In the genomic region with DNA sequence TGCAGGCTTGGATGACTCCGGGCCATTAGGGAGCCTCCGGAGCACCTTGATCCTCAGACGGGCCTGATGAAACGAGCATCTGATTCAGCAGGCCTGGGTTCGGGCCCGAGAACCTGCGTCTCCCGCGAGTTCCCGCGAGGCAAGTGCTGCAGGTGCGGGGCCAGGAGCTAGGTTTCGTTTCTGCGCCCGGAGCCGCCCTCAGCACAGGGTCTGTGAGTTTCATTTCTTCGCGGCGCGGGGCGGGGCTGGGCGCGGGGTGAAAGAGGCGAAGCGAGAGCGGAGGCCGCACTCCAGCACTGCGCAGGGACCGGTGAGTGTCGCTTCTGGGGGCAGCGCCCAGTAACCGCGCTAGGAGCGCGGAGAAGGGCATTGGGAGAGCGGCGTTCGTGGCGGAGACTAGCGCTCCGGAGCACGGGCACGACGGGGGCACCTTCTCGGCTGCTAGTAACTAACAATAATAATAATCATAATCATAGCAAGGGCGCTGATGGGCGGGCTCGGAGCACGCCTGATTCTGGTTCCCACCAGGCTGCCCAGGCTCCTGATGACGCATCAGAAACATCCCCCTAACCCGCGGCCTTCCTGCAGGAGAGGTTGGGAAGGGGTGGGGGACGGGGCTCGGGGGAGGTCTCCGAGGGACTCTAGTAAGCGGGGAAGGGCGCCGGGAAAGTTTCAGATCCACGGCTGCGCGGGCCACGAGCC, we compare ENCODE assay signal across 8 cellular contexts. TPM values are rescaled to one million over a fixed set of nuclear protein-coding genes. Genes with fewer than 3 reads are reported as not detected.
DNase-seq lines count a peak whose midpoint lies in the region; ATAC-seq and TF ChIP-seq lines count a peak whose summit lies in the region.

Gene MX1 (plus strand): TSS at position 286 of the 702 bp plus-strand sequence. CDS start 5,832 bp downstream, outside the sequence.

- DNase-seq in DMS153 (lab: John Stamatoyannopoulos, UW) (peak; percentile 36), DMS153 treated with DMSO at 0.1 percent for 48 hours (lab: John Stamatoyannopoulos, UW; ENCODE audit: unreplicated experiment) (no peak), adrenal gland (peak; percentile 68 to 89 (median 72)), hepatocyte (ENCODE audit: low spot score) (peak; percentile 81), retinal pigment epithelial cell (ENCODE audit: low read depth) (no peak), aorta (peak; percentile 83 to 95)

- H3K9me2 ChIP-seq in SU-DHL-6 (replicated peaks; ENCODE audit: insufficient read depth, low read length) (no peaks in the 10 kb centered on the region), hepatocyte (replicated peaks; ENCODE audit: insufficient read depth) (no peaks in the 10 kb centered on the region)

- H3K9me3 ChIP-seq in SU-DHL-6 (ENCODE audit: insufficient read depth, low read length): no peaks in the 10 kb centered on the region
- H3K9me3 ChIP-seq in adrenal gland (replicated peaks in 1 of 3): no peaks in the 10 kb centered on the region
- no peaks in the 10 kb centered on the region for H3K9me3 ChIP-seq in hepatocyte (ENCODE audit: low read depth)
- H3K9me3 ChIP-seq in aorta (ENCODE audit: control insufficient read depth, low read length): no peaks in the 10 kb centered on the region

- no peak within 1 kb of the TSS for H2AFZ ChIP-seq in SU-DHL-6 (ENCODE audit: low read depth, low read length, severe bottlenecking)
- H2AFZ ChIP-seq in hepatocyte: peak within 1 kb of the TSS; percentile 67

- H4K20me1 ChIP-seq in SU-DHL-6 (ENCODE audit: low read depth, low read length) (no peaks in the 10 kb centered on the region), hepatocyte (ENCODE audit: insufficient read depth, poor library complexity, severe bottlenecking) (no peaks in the 10 kb centered on the region)

- H3K4me2 ChIP-seq in SU-DHL-6 (ENCODE audit: low read depth, low read length, poor library complexity, severe bottlenecking) (peak within 1 kb of the TSS; percentile 21), hepatocyte (peak within 1 kb of the TSS; percentile 94)

- H3K79me2 ChIP-seq in SU-DHL-6 (ENCODE audit: insufficient read depth, low read length) (no peaks in the 10 kb centered on the region), hepatocyte (no peaks in the 10 kb centered on the region)

- H3K4me3 ChIP-seq in SU-DHL-6 (ENCODE audit: insufficient read depth, low read length, poor library complexity, severe bottlenecking) (no peak within 1 kb of the TSS), adrenal gland (peak within 1 kb of the TSS; percentile 59 to 91 (median 79)), hepatocyte (peak within 1 kb of the TSS; percentile 6), retinal pigment epithelial cell (ENCODE audit: low read length) (peak within 1 kb of the TSS; percentile 50), aorta (ENCODE audit: low read length in 2 of 2) (peak within 1 kb of the TSS; percentile 46 to 60)

- ATAC-seq in HG03066 (IDR thresholded peaks at IDR 0.05; ENCODE audit: low read depth, unreplicated experiment): peak; percentile 65
- ATAC-seq in aorta (ENCODE audit: low FRiP score): peak; percentile 93

- no peaks in the 10 kb centered on the region for H3F3A ChIP-seq in SU-DHL-6 (ENCODE audit: insufficient read depth)

- peaks cover 6 to 9% of the 10 kb centered on the region in 2 donors for H3K4me1 ChIP-seq in adrenal gland (replicated peaks in 1 of 2)
- peaks cover 9% of the 10 kb centered on the region for H3K4me1 ChIP-seq in hepatocyte (ENCODE audit: insufficient read depth)
- no peaks in the 10 kb centered on the region for H3K4me1 ChIP-seq in aorta (ENCODE audit: control insufficient read depth in 1 of 2, insufficient read depth in 2 of 2, low read length in 2 of 2)

- peak; percentile 52 to 61 for TF ChIP-seq POLR2A in adrenal gland (IDR thresholded peaks at IDR 0.05)

- H3K9ac ChIP-seq in SU-DHL-6 (ENCODE audit: low read length): no peak within 1 kb of the TSS

- 1 to 3% (median 1%) methylated on average over 15 to 62 of the region's 62 CpGs for WGBS in adrenal gland, 4 donors
- 24% methylated on average over 54 of the region's 62 CpGs for WGBS in hepatocyte (ENCODE audit: low lambda C conversion rate, missing lambda C conversion rate)
- 2% methylated on average over 59 to 62 of the region's 62 CpGs for WGBS in aorta, 2 donors

- intact Hi-C loops in adrenal gland (cut with DNase I): no loop called here
- intact Hi-C loops in aorta (cut with DNase I): loop anchor here in 1 of 2 donors (10.0 kb wide), 1 partner anchor 301 kb away; no protein-coding TSS in a partner anchor

- no peak for TF ChIP-seq CTCF in SU-DHL-6 (IDR thresholded peaks at IDR 0.05; ENCODE audit: insufficient read depth, low read length, poor library complexity, severe bottlenecking)
- TF ChIP-seq CTCF in adrenal gland (IDR thresholded peaks at IDR 0.05): no peak
- TF ChIP-seq CTCF in hepatocyte (IDR thresholded peaks at IDR 0.05; ENCODE audit: poor library complexity): no peak
- no peak for TF ChIP-seq CTCF in retinal pigment epithelial cell (conservative IDR thresholded peaks at IDR 0.05; ENCODE audit: low read depth, low read length)

- H3K27ac ChIP-seq in SU-DHL-6 (ENCODE audit: low read depth, low read length) (no peak within 1 kb of the TSS), adrenal gland (peak within 1 kb of the TSS in 3 of 5 donors; percentile 1 to 60 (median 4)), hepatocyte (no peak within 1 kb of the TSS), aorta (ENCODE audit: low read depth in 1 of 2, low read length in 2 of 2) (no peak within 1 kb of the TSS)

- no peaks in the 10 kb centered on the region for H3K27me3 ChIP-seq in SU-DHL-6 (ENCODE audit: low read length)
- no peaks in the 10 kb centered on the region for H3K27me3 ChIP-seq in adrenal gland
- H3K27me3 ChIP-seq in hepatocyte: no peaks in the 10 kb centered on the region
- H3K27me3 ChIP-seq in aorta (ENCODE audit: control insufficient read depth in 1 of 2, insufficient read depth in 2 of 2, low read length in 1 of 2): no peaks in the 10 kb centered on the region

- H3K36me3 ChIP-seq in SU-DHL-6 (ENCODE audit: low read length) (no peaks in the 10 kb centered on the region), adrenal gland (replicated peaks in 1 of 2) (no peaks in the 10 kb centered on the region), hepatocyte (replicated peaks; ENCODE audit: insufficient read depth, low read depth) (no peaks in the 10 kb centered on the region), aorta (ENCODE audit: control insufficient read depth in 1 of 2, insufficient read depth in 2 of 2, low read length in 1 of 2) (no peaks in the 10 kb centered on the region)

RNA-seq across cellular contexts. Expression of gene MX1, which starts in this region (rescaled TPM):
- 10 to 100 TPM; 17.6 to 44.4 (median 26.4) TPM for total RNA-seq in adrenal gland
- 10 to 100 TPM; 20.6 to 42.0 (median 39.6) TPM for polyA plus RNA-seq in adrenal gland
- 25.6 and 26.6 TPM in 2 replicates for total RNA-seq in hepatocyte
- 14.2 and 17.2 TPM in 2 replicates for polyA plus RNA-seq in hepatocyte
- total RNA-seq in aorta: 10 to 100 TPM; 41.0 to 58.1 TPM
- polyA plus RNA-seq in aorta: 10 to 100 TPM; 16.9 to 24.9 TPM

Comparison
In these comparisons a context has a peak if more than half of its experiments do, and no peak if none do; other contexts are left out.
1. DNase-seq: peak in DMS153 (single experiment), adrenal gland (7 of 7), hepatocyte (single experiment) and aorta (2 of 2); none in DMS153 treated with DMSO at 0.1 percent for 48 hours (single experiment) and retinal pigment epithelial cell (single experiment).
2. H3K27ac ChIP-seq: peak in adrenal gland (3 of 5); none in SU-DHL-6 (single experiment), hepatocyte (single experiment) and aorta (0 of 2).